Comparison of ENCODE assay signal across 1 cellular context in genomic region chr7:131109757-131110293, GRCh38.
TF ChIP-seq lines count a peak whose summit lies in the region.

No MANE protein-coding gene starts in this region.

TF ChIP-seq in K562, 482 proteins besides CTCF, POLR2A, EP300 and RAD21 (continued from another document and continues in another):
- TF ChIP-seq ZFP36 (IDR thresholded peaks at IDR 0.05; ENCODE audit: low read depth, low read length, partially characterized antibody) (peak; percentile 27), NFIX (CRISPR knock-in tag; IDR thresholded peaks at IDR 0.05; ENCODE audit: low read depth) (no peak), NRF1 (conservative IDR thresholded peaks at IDR 0.05 in 1 of 2, IDR thresholded peaks at IDR 0.05 in 1 of 2) (peak; percentile 52 to 53; a peak in 2 of 4 replicates), ZNF3 (CRISPR knock-in tag; IDR thresholded peaks at IDR 0.05) (no peak), TBP (optimal IDR thresholded peaks at IDR 0.05; ENCODE audit: low read depth, low read length) (peak; percentile 53), FOXA3 (CRISPR knock-in tag; conservative IDR thresholded peaks at IDR 0.05 in 1 of 2, IDR thresholded peaks at IDR 0.05 in 1 of 2) (no peak), PKNOX1 (IDR thresholded peaks at IDR 0.05) (no peak; the same call in 1 of the 2 replicates), ZNF143 (CRISPR knock-in tag; IDR thresholded peaks at IDR 0.05) (no peak), ZNF639 (CRISPR knock-in tag; conservative IDR thresholded peaks at IDR 0.05 in 1 of 2, IDR thresholded peaks at IDR 0.05 in 1 of 2) (peak in 1 of 2 experiments; percentile 95; a peak in 2 of 4 replicates), ZNF311 (CRISPR knock-in tag; IDR thresholded peaks at IDR 0.05) (no peak), TCF3 (CRISPR knock-in tag; IDR thresholded peaks at IDR 0.05) (peak; percentile 22; the same call in 1 of the 2 replicates), HNRNPH1 (optimal IDR thresholded peaks at IDR 0.05; ENCODE audit: low read depth, low read length) (no peak), ZBTB5 (IDR thresholded peaks at IDR 0.05) (no peak), TCF15 (CRISPR knock-in tag; IDR thresholded peaks at IDR 0.05) (no peak), CLOCK (CRISPR knock-in tag; IDR thresholded peaks at IDR 0.05; ENCODE audit: borderline replicate concordance) (no peak), NUFIP1 (IDR thresholded peaks at IDR 0.05; ENCODE audit: partially characterized antibody) (no peak), TCF7 (IDR thresholded peaks at IDR 0.05; ENCODE audit: borderline replicate concordance) (peak; percentile 13; the same call in 1 of the 2 replicates), ZNF592 (IDR thresholded peaks at IDR 0.05) (peak; percentile 59; the same call in 1 of the 2 replicates), GTF2F1 (IDR thresholded peaks at IDR 0.05; ENCODE audit: low read depth, low read length) (no peak), NR4A1 (CRISPR knock-in tag; IDR thresholded peaks at IDR 0.05) (no peak), NR4A1 (tag; IDR thresholded peaks at IDR 0.05) (peak; percentile 42; the same call in 1 of the 2 replicates), DPF2 (IDR thresholded peaks at IDR 0.05) (peak; percentile 88; the same call in 1 of the 2 replicates), ZNF830 (CRISPR knock-in tag; IDR thresholded peaks at IDR 0.05) (no peak), ARID2 (IDR thresholded peaks at IDR 0.05) (no peak), TEAD4 (IDR thresholded peaks at IDR 0.05; ENCODE audit: low read length) (no peak), TEAD4 (CRISPR knock-in tag; IDR thresholded peaks at IDR 0.05; ENCODE audit: borderline replicate concordance) (0 out of 2 replicates have a peak, but pooled peaks have one; percentile 20), MTF1 (CRISPR knock-in tag; IDR thresholded peaks at IDR 0.05; ENCODE audit: borderline replicate concordance) (no peak), NCOR1 (IDR thresholded peaks at IDR 0.05) (peak; percentile 71), RERE (CRISPR knock-in tag; IDR thresholded peaks at IDR 0.05; ENCODE audit: borderline replicate concordance) (no peak), PRPF4 (IDR thresholded peaks at IDR 0.05; ENCODE audit: insufficient read depth, low read depth, low read length, poor library complexity, severe bottlenecking) (no peak), IRF2 (CRISPR knock-in tag; IDR thresholded peaks at IDR 0.05) (no peak), ZEB2 (IDR thresholded peaks at IDR 0.05) (peak; percentile 65; the same call in 1 of the 2 replicates), USF1 (CRISPR knock-in tag; IDR thresholded peaks at IDR 0.05) (no peak), HDAC1 (IDR thresholded peaks at IDR 0.05) (peak in 1 of 2 experiments; percentile 70; a peak in 1 of 4 replicates), ZBTB8A (IDR thresholded peaks at IDR 0.05; ENCODE audit: partially characterized antibody) (no peak), CBX5 (IDR thresholded peaks at IDR 0.05; ENCODE audit: borderline replicate concordance, low read depth) (peak; percentile 68; the same call in 1 of the 2 replicates), ATF7 (IDR thresholded peaks at IDR 0.05) (peak; percentile 52; the same call in 1 of the 2 replicates), ZNF780A (CRISPR knock-in tag; IDR thresholded peaks at IDR 0.05) (no peak), ZFP1 (CRISPR knock-in tag; IDR thresholded peaks at IDR 0.05) (no peak), ZFP91 (CRISPR knock-in tag; IDR thresholded peaks at IDR 0.05) (peak; percentile 12; the same call in 1 of the 2 replicates), PCBP2 (IDR thresholded peaks at IDR 0.05; ENCODE audit: low read depth, low read length, poor library complexity, severe bottlenecking) (no peak), ZNF561 (CRISPR knock-in tag; conservative IDR thresholded peaks at IDR 0.05) (no peak), POLR2AphosphoS5 (IDR thresholded peaks at IDR 0.05; ENCODE audit: control insufficient read depth, insufficient read depth, low read depth, low read length) (peak; percentile 49; the same call in 1 of the 2 replicates), SMARCA4 (IDR thresholded peaks at IDR 0.05) (peak; percentile 76), CCAR2 (IDR thresholded peaks at IDR 0.05; ENCODE audit: low read depth, low read length) (no peak), ZKSCAN3 (CRISPR knock-in tag; IDR thresholded peaks at IDR 0.05) (no peak)
